ENCODE assay signal across 11 cellular contexts in genomic region chr1:11180342-11180744, GRCh38. TPM values are rescaled to one million over a fixed set of nuclear protein-coding genes. Genes with fewer than 3 reads are reported as not detected.
DNase-seq lines count a peak whose midpoint lies in the region; ATAC-seq and TF ChIP-seq lines count a peak whose summit lies in the region.
"Had no signal": no experiment of that assay in that cellular context is flagged by ENCODE, and none has a peak within 500 bp of the region (broad histone marks: within the 10 kb centered on the region; RNA-seq: fewer than 3 reads in every experiment).

No MANE protein-coding gene starts in this region.

- DNase-seq in HCEC 1CT (peak; percentile 62), SK-N-DZ (ENCODE audit: low spot score) (peak; percentile 59), fibroblast of pulmonary artery (ENCODE audit: low read depth) (peak; percentile 36), stromal cell of bone marrow (ENCODE audit: low read depth) (peak; percentile 64), right cardiac atrium (no peak), NCI-H1092 treated with DMSO at 0.1 percent for 48 hours (lab: John Stamatoyannopoulos, UW) (no peak), Peyer's patch (no peak)
- DNase-seq: NCI-H187 treated with DMSO at 0.1 percent for 48 hours had no signal

- no peak overlapping the region for H3K4me3 ChIP-seq in fibroblast of pulmonary artery (replicated peaks; ENCODE audit: low read depth, low read length)
- no peak overlapping the region for H3K4me3 ChIP-seq in right cardiac atrium (ENCODE audit: low read length)
- no peak overlapping the region for H3K4me3 ChIP-seq in Peyer's patch
- H3K4me3 ChIP-seq: HAP-1 had no signal

- H3K27me3 ChIP-seq in right cardiac atrium (ENCODE audit: control insufficient read depth, insufficient read depth), result no peaks in the 10 kb centered on the region
- H3K27me3 ChIP-seq in Peyer's patch, result no peaks in the 10 kb centered on the region

- no peak for ATAC-seq in right cardiac atrium
- no peak for ATAC-seq in GM21723 (IDR thresholded peaks at IDR 0.05; ENCODE audit: unreplicated experiment)

- H3K9me3 ChIP-seq in right cardiac atrium (ENCODE audit: control insufficient read depth, low read length), result no peaks in the 10 kb centered on the region
- H3K9me3 ChIP-seq in Peyer's patch, result no peaks in the 10 kb centered on the region
- H3K9me3 ChIP-seq: HAP-1 had no signal

- intact Hi-C loops in right cardiac atrium (cut with DNase I), result no loop called here

- TF ChIP-seq CTCF in fibroblast of pulmonary artery (IDR thresholded peaks at IDR 0.05; ENCODE audit: low read length, missing control alignments), result no peak
- no peak for TF ChIP-seq CTCF in Peyer's patch (IDR thresholded peaks at IDR 0.05)

- TF ChIP-seq POLR2A in Peyer's patch (IDR thresholded peaks at IDR 0.05), result no peak

- peaks cover 0 to 37% (median 0%) of the 10 kb centered on the region in 3 donors for H3K36me3 ChIP-seq in Peyer's patch

- H3K27ac ChIP-seq in right cardiac atrium (ENCODE audit: low read length) (no peak overlapping the region), Peyer's patch (no peak overlapping the region)

- H3K4me1 ChIP-seq in right cardiac atrium (ENCODE audit: control insufficient read depth, insufficient read depth, low read length), result peaks cover 20% of the 10 kb centered on the region
- no peaks in the 10 kb centered on the region for H3K4me1 ChIP-seq in Peyer's patch

RNA-seq across cellular contexts. Expression of gene ANGPTL7, which starts 8.8 kb away (rescaled TPM):
- not detected in 2 replicates for polyA plus RNA-seq in SK-N-DZ (2014; cell fraction: cytosol; rRNA removed)
- not detected in 2 replicates for polyA plus RNA-seq in SK-N-DZ (2014; cell fraction: nucleus; rRNA removed)
- 1 to 10 TPM; 1.4 to 4.5 (median 2.8) TPM for total RNA-seq in right cardiac atrium
- 3.7 TPM for polyA plus RNA-seq in right cardiac atrium
- total RNA-seq in Peyer's patch, result 1 to 10 TPM in 1 of 4 donors, not detected in 3; 1.3 TPM
- polyA plus RNA-seq: IgD-negative memory B cell had no signal

Comparison
In these comparisons a context has a peak if more than half of its experiments do, and no peak if none do; other contexts are left out.
1. DNase-seq: peak in HCEC 1CT (single experiment), SK-N-DZ (single experiment), fibroblast of pulmonary artery (single experiment) and stromal cell of bone marrow (single experiment); none in right cardiac atrium (0 of 3), NCI-H1092 treated with DMSO at 0.1 percent for 48 hours (single experiment) and Peyer's patch (0 of 3).